ENCODE assay signal across 9 cellular contexts in genomic region chr12:103840399-103840880, GRCh38. TPM values are rescaled to one million over a fixed set of nuclear protein-coding genes. Genes with fewer than 3 reads are reported as not detected.
DNase-seq lines count a peak whose midpoint lies in the region; FAIRE-seq and TF ChIP-seq lines count a peak whose summit lies in the region.
"Had no signal": no experiment of that assay in that cellular context is flagged by ENCODE, and none has a peak within 500 bp of the region (broad histone marks: within the 10 kb centered on the region; RNA-seq: fewer than 3 reads in every experiment).

No MANE protein-coding gene starts in this region.

- H3K27ac ChIP-seq in HEK293 (ENCODE audit: extremely low read depth, low read depth, low read length) (peak overlapping the region; percentile 61; the same call in 1 of the 2 replicates), astrocyte (ENCODE audit: low read depth, low read length) (peak overlapping the region; percentile 61)

- peak overlapping the region; percentile 70 for H3K4me3 ChIP-seq in HEK293 (ENCODE audit: low read depth, low read length)
- H3K4me3 ChIP-seq in astrocyte (ENCODE audit: insufficient read depth, low read depth, low read length) = peak overlapping the region; percentile 68

- CTCF ChIA-PET in HEK293 (lab: Yijun Ruan, JAX) = interaction anchor here (0.9 to 1.3 kb wide), 2 partner anchors 69 to 214 kb away, joined by 3 to 5 read pairs; no protein-coding TSS in a partner anchor

- H3K4me1 ChIP-seq in HEK293 (ENCODE audit: control insufficient read depth, insufficient read depth, low read length) (peaks cover 3% of the 10 kb centered on the region; the same call in 1 of the 2 replicates), astrocyte (ENCODE audit: insufficient read depth, low read length) (peaks cover 12% of the 10 kb centered on the region)

- H3K27me3 ChIP-seq in astrocyte (ENCODE audit: insufficient read depth, low read length) = no peaks in the 10 kb centered on the region

- TF ChIP-seq CTCF in HEK293 (tag by site-specific recombination; IDR thresholded peaks at IDR 0.05) = no peak
- TF ChIP-seq CTCF in astrocyte (IDR thresholded peaks at IDR 0.05; ENCODE audit: insufficient read depth, low read depth, low read length) = no peak

- H3K36me3 Mint-ChIP-seq in astrocyte (ENCODE audit: low read depth, unreplicated experiment) = no peaks in the 10 kb centered on the region

- H2AFZ ChIP-seq in astrocyte (ENCODE audit: low read depth, low read length) = peak overlapping the region; percentile 61

- H3K4me3 Mint-ChIP-seq in astrocyte (ENCODE audit: unreplicated experiment) = peak overlapping the region; percentile 84

- peak overlapping the region; percentile 91 for H3K9ac ChIP-seq in astrocyte (ENCODE audit: low read length)

- H3K4me2 ChIP-seq in astrocyte (ENCODE audit: low read length) = peak overlapping the region; percentile 96

- H3K36me3 ChIP-seq in HEK293 (ENCODE audit: control insufficient read depth in 2 of 2, insufficient read depth in 1 of 2, low read length in 2 of 2) = no peaks in the 10 kb centered on the region
- no peaks in the 10 kb centered on the region for H3K36me3 ChIP-seq in astrocyte (ENCODE audit: insufficient read depth, low read length)

- H4K20me1 ChIP-seq in astrocyte (ENCODE audit: insufficient read depth, low read length) = peaks cover 40% of the 10 kb centered on the region

- POLR2A ChIA-PET in HEK293 (lab: Yijun Ruan, JAX) = interaction anchor here (0.6 to 2.4 kb wide), 6 partner anchors 9 to 298 kb away, joined by 3 to 15 read pairs (median 6); partner anchors contain the start of genes HSP90B1, NFYB and TDG

- peaks cover 14% of the 10 kb centered on the region for H3K4me1 Mint-ChIP-seq in astrocyte (ENCODE audit: low read depth, unreplicated experiment)

- H3K79me2 ChIP-seq in astrocyte (ENCODE audit: insufficient read depth, low read length) = peaks cover 56% of the 10 kb centered on the region

- no peaks in the 10 kb centered on the region for H3K9me3 ChIP-seq in HEK293 (ENCODE audit: control insufficient read depth, insufficient read depth, low read depth, low read length)
- H3K9me3 ChIP-seq in astrocyte (ENCODE audit: insufficient read depth, low read depth, low read length) = no peaks in the 10 kb centered on the region

- no peaks in the 10 kb centered on the region for H3K27me3 Mint-ChIP-seq in astrocyte (ENCODE audit: low read depth, unreplicated experiment)

- no peak for FAIRE-seq in astrocyte (lab: Jason Lieb, UNC)
- FAIRE-seq: endometrium had no signal

- DNase-seq in DMS53 (lab: John Stamatoyannopoulos, UW) = peak; percentile 70
- no peak for DNase-seq in DMS53 treated with DMSO at 0.1 percent for 48 hours (lab: John Stamatoyannopoulos, UW; ENCODE audit: unreplicated experiment)
- peak; percentile 72 for DNase-seq in NCI-H69 (lab: John Stamatoyannopoulos, UW)
- DNase-seq in astrocyte (ENCODE audit: low read depth) = peak; percentile 11
- DNase-seq in kidney glomerular epithelial cell (lab: John Stamatoyannopoulos, UW) = peak; percentile 76
- peak; percentile 41 for DNase-seq in stimulated activated CD4-positive, alpha-beta T cell treated with anti-CD3 and anti-CD28 coated beads, Interleukin-4, amount 100 ng/mL, for 24 hours
- DNase-seq in GF-D8 (lab: John Stamatoyannopoulos, UW) = no peak

- no peak overlapping the region for H3K27ac Mint-ChIP-seq in astrocyte (ENCODE audit: unreplicated experiment)

- peaks cover 4% of the 10 kb centered on the region for H3K9me3 Mint-ChIP-seq in astrocyte (ENCODE audit: unreplicated experiment)

TF ChIP-seq in HEK293, 187 proteins besides CTCF, POLR2A, EP300 and RAD21 (continues in another document):
- TF ChIP-seq ZNF341 (tag by site-specific recombination; IDR thresholded peaks at IDR 0.05; ENCODE audit: low read depth) (peak; percentile 54), ZNF549 (tag by site-specific recombination; IDR thresholded peaks at IDR 0.05) (no peak), GLIS2 (tag by site-specific recombination; IDR thresholded peaks at IDR 0.05) (peak; percentile 76), HOXC10 (CRISPR knock-in tag; IDR thresholded peaks at IDR 0.05) (no peak), KLF1 (tag by site-specific recombination; IDR thresholded peaks at IDR 0.05) (0 out of 2 replicates have a peak, but pooled peaks have one; percentile 8), ZEB2 (tag by site-specific recombination; IDR thresholded peaks at IDR 0.05) (peak; percentile 36; the same call in 1 of the 2 replicates), ZBTB1 (tag by site-specific recombination; IDR thresholded peaks at IDR 0.05) (no peak), ZNF660 (tag by site-specific recombination; IDR thresholded peaks at IDR 0.05) (no peak), PRDM1 (tag by site-specific recombination; IDR thresholded peaks at IDR 0.05) (no peak), ZFP3 (tag by site-specific recombination; IDR thresholded peaks at IDR 0.05; ENCODE audit: low read depth) (no peak), ZNF391 (tag by site-specific recombination; IDR thresholded peaks at IDR 0.05; ENCODE audit: borderline replicate concordance, low read depth) (no peak), ZNF335 (tag by site-specific recombination; conservative IDR thresholded peaks at IDR 0.05) (peak; percentile 72), WT1 (tag by site-specific recombination; IDR thresholded peaks at IDR 0.05) (no peak; the same call in 1 of the 2 replicates), ZNF624 (tag by site-specific recombination; IDR thresholded peaks at IDR 0.05) (no peak), REPIN1 (tag by site-specific recombination; IDR thresholded peaks at IDR 0.05; ENCODE audit: low read depth) (0 out of 2 replicates have a peak, but pooled peaks have one; percentile 61), IKZF3 (tag by site-specific recombination; IDR thresholded peaks at IDR 0.05) (no peak), ZNF837 (tag by site-specific recombination; IDR thresholded peaks at IDR 0.05) (no peak), ZNF544 (tag by site-specific recombination; IDR thresholded peaks at IDR 0.05) (no peak), GLI2 (tag by site-specific recombination; IDR thresholded peaks at IDR 0.05; ENCODE audit: borderline replicate concordance, low read depth) (no peak), ZNF629 (tag by site-specific recombination; IDR thresholded peaks at IDR 0.05) (0 out of 2 replicates have a peak, but pooled peaks have one; percentile 12), ZSCAN5A (tag by site-specific recombination; IDR thresholded peaks at IDR 0.05) (no peak), ZBTB17 (tag by site-specific recombination; IDR thresholded peaks at IDR 0.05) (peak; percentile 24; the same call in 1 of the 2 replicates), ZNF157 (tag by site-specific recombination; IDR thresholded peaks at IDR 0.05) (no peak), SALL2 (tag by site-specific recombination; IDR thresholded peaks at IDR 0.05; ENCODE audit: borderline replicate concordance) (no peak), ZNF596 (tag by site-specific recombination; IDR thresholded peaks at IDR 0.05) (no peak), ZBTB48 (tag by site-specific recombination; IDR thresholded peaks at IDR 0.05) (no peak), ZFHX2 (tag by site-specific recombination; conservative IDR thresholded peaks at IDR 0.05) (peak; percentile 34; the same call in 1 of the 2 replicates), ZNF623 (tag by site-specific recombination; IDR thresholded peaks at IDR 0.05) (no peak), ZNF561 (tag by site-specific recombination; IDR thresholded peaks at IDR 0.05; ENCODE audit: borderline replicate concordance) (no peak), KLF16 (tag by site-specific recombination; IDR thresholded peaks at IDR 0.05) (no peak), ZNF610 (tag by site-specific recombination; IDR thresholded peaks at IDR 0.05; ENCODE audit: borderline replicate concordance) (no peak), EGR2 (tag by site-specific recombination; IDR thresholded peaks at IDR 0.05; ENCODE audit: low read depth) (0 out of 2 replicates have a peak, but pooled peaks have one; percentile 10)
- TF ChIP-seq, protein P1, sequence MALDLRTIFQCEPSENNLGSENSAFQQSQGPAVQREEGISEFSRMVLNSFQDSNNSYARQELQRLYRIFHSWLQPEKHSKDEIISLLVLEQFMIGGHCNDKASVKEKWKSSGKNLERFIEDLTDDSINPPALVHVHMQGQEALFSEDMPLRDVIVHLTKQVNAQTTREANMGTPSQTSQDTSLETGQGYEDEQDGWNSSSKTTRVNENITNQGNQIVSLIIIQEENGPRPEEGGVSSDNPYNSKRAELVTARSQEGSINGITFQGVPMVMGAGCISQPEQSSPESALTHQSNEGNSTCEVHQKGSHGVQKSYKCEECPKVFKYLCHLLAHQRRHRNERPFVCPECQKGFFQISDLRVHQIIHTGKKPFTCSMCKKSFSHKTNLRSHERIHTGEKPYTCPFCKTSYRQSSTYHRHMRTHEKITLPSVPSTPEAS (tag by site-specific recombination; IDR thresholded peaks at IDR 0.05) = no peak

RNA-seq across cellular contexts. Expression of gene NT5DC3, which starts 0.6 kb away (rescaled TPM):
- 12.0 and 13.6 TPM in 2 replicates for total RNA-seq in astrocyte

Comparison
In these comparisons a context has a peak if more than half of its experiments do, and no peak if none do; other contexts are left out.
1. DNase-seq: peak in DMS53 (single experiment), NCI-H69 (single experiment), astrocyte (single experiment), kidney glomerular epithelial cell (single experiment) and stimulated activated CD4-positive, alpha-beta T cell treated with anti-CD3 and anti-CD28 coated beads, Interleukin-4, amount 100 ng/mL, for 24 hours (single experiment); none in DMS53 treated with DMSO at 0.1 percent for 48 hours (single experiment) and GF-D8 (single experiment).